In genomic region chr15:67080900-67081431, GRCh38 we compare ENCODE assay signal across 1 cellular context.
TF ChIP-seq lines count a peak whose summit lies in the region.

No MANE protein-coding gene starts in this region.

TF ChIP-seq in K562, 482 proteins besides CTCF, POLR2A, EP300 and RAD21 (continued from another document and continues in another):
- TF ChIP-seq ZBTB40 (IDR thresholded peaks at IDR 0.05) (no peak), ZBTB40 (CRISPR knock-in tag; IDR thresholded peaks at IDR 0.05) (no peak), MECOM (CRISPR knock-in tag; IDR thresholded peaks at IDR 0.05) (no peak), ZNF707 (CRISPR knock-in tag; conservative IDR thresholded peaks at IDR 0.05) (no peak), ZNF449 (CRISPR knock-in tag; IDR thresholded peaks at IDR 0.05) (no peak), CREB1 (IDR thresholded peaks at IDR 0.05) (no peak), CREB1 (CRISPR knock-in tag; IDR thresholded peaks at IDR 0.05) (0 out of 2 replicates have a peak, but pooled peaks have one; percentile 22), RFX1 (IDR thresholded peaks at IDR 0.05) (peak; percentile 47), MBD2 (IDR thresholded peaks at IDR 0.05; ENCODE audit: borderline replicate concordance, low read depth) (peak; percentile 29; the same call in 1 of the 2 replicates), GTF3C2 (IDR thresholded peaks at IDR 0.05; ENCODE audit: borderline replicate concordance, extremely low read depth, insufficient read length) (no peak), GATAD2B (IDR thresholded peaks at IDR 0.05; ENCODE audit: borderline replicate concordance) (no peak), ZBED1 (IDR thresholded peaks at IDR 0.05) (no peak), ATF3 (IDR thresholded peaks at IDR 0.05) (peak; percentile 30; the same call in 1 of the 2 replicates), ATF3 (CRISPR knock-in tag; conservative IDR thresholded peaks at IDR 0.05) (no peak), HMBOX1 (IDR thresholded peaks at IDR 0.05) (peak; percentile 91), ZBTB7A (IDR thresholded peaks at IDR 0.05; ENCODE audit: borderline replicate concordance, control insufficient read depth, low read depth, low read length) (no peak), NFIX (CRISPR knock-in tag; IDR thresholded peaks at IDR 0.05; ENCODE audit: low read depth) (no peak), ZBTB49 (CRISPR knock-in tag; IDR thresholded peaks at IDR 0.05; ENCODE audit: borderline replicate concordance) (no peak), ELK1 (CRISPR knock-in tag; IDR thresholded peaks at IDR 0.05) (no peak), USF2 (CRISPR knock-in tag; IDR thresholded peaks at IDR 0.05) (no peak), PBX2 (CRISPR knock-in tag; IDR thresholded peaks at IDR 0.05; ENCODE audit: low read depth) (no peak), PBX2 (tag; conservative IDR thresholded peaks at IDR 0.05; ENCODE audit: low read depth) (0 out of 2 replicates have a peak, but pooled peaks have one; percentile 10), ZNF224 (CRISPR knock-in tag; IDR thresholded peaks at IDR 0.05) (no peak), MEF2A (IDR thresholded peaks at IDR 0.05; ENCODE audit: control insufficient read depth, low read depth, low read length) (peak; percentile 82), ZNF639 (CRISPR knock-in tag; conservative IDR thresholded peaks at IDR 0.05 in 1 of 2, IDR thresholded peaks at IDR 0.05 in 1 of 2) (peak in 1 of 2 experiments; percentile 69; a peak in 1 of 4 replicates)
